ENCODE assay signal across 13 cellular contexts in genomic region chr6:53112404-53112803, GRCh38. TPM values are rescaled to one million over a fixed set of nuclear protein-coding genes. Genes with fewer than 3 reads are reported as not detected.
DNase-seq lines count a peak whose midpoint lies in the region; ATAC-seq, FAIRE-seq and TF ChIP-seq lines count a peak whose summit lies in the region.
"Had no signal": no experiment of that assay in that cellular context is flagged by ENCODE, and none has a peak within 500 bp of the region (broad histone marks: within the 10 kb centered on the region; RNA-seq: fewer than 3 reads in every experiment).

No MANE protein-coding gene starts in this region.

- DNase-seq in CD4-positive, CD25-positive, alpha-beta regulatory T cell, result peak in 1 of 3 donors; percentile 79
- DNase-seq in HT-29 (ENCODE audit: low spot score), result peak; percentile 86
- peak; percentile 43 for DNase-seq in RCC 7860 (ENCODE audit: low spot score)
- DNase-seq in kidney glomerular epithelial cell (lab: John Stamatoyannopoulos, UW), result peak; percentile 25
- no peak for DNase-seq in GM23338 (ENCODE audit: low spot score)
- no peak for DNase-seq in stimulated activated CD4-positive, alpha-beta T cell treated with anti-CD3 and anti-CD28 coated beads, Interleukin-2, amount 100 ng/mL, for 24 hours
- no peak for DNase-seq in NOMO-1 treated with dmso at 0.1 percent for 144 hours (lab: John Stamatoyannopoulos, UW; ENCODE audit: unreplicated experiment)
- DNase-seq: CD4-positive, alpha-beta T cell; heart left ventricle; midbrain; right lobe of liver had no signal

- H3K9me3 ChIP-seq in CD4-positive, CD25-positive, alpha-beta regulatory T cell (ENCODE audit: control insufficient read depth in 2 of 2, low read length in 2 of 2), result peaks cover 0 to 8% of the 10 kb centered on the region in 2 experiments
- H3K9me3 ChIP-seq: right lobe of liver had no signal

- H2AFZ ChIP-seq in GM23338, result no peak overlapping the region

- H3K4me3 Mint-ChIP-seq in CD4-positive, CD25-positive, alpha-beta regulatory T cell, result peak overlapping the region in 1 of 4 donors; percentile 42
- H3K4me3 Mint-ChIP-seq in GM23338, result no peak overlapping the region
- H3K4me3 Mint-ChIP-seq: CD4-positive, alpha-beta T cell had no signal

- no peaks in the 10 kb centered on the region for H3F3A ChIP-seq in GM23338 (replicated peaks; ENCODE audit: low read depth)

- no peak for TF ChIP-seq CTCF in GM23338 (conservative IDR thresholded peaks at IDR 0.05; ENCODE audit: low read depth in 2 of 2)

- no peaks in the 10 kb centered on the region for H3K36me3 ChIP-seq in CD4-positive, CD25-positive, alpha-beta regulatory T cell (ENCODE audit: control insufficient read depth, insufficient read depth, low read length)
- no peaks in the 10 kb centered on the region for H3K36me3 ChIP-seq in GM23338 (ENCODE audit: insufficient read depth)
- H3K36me3 ChIP-seq: heart left ventricle, right lobe of liver had no signal

- H3K4me2 ChIP-seq in GM23338, result no peak overlapping the region

- H3K27ac Mint-ChIP-seq in CD4-positive, CD25-positive, alpha-beta regulatory T cell, result peak overlapping the region; percentile 21 to 67 (median 60)
- H3K27ac Mint-ChIP-seq in GM23338, result no peak overlapping the region
- H3K27ac Mint-ChIP-seq: CD4-positive, alpha-beta T cell had no signal

- peaks cover 0 to 9% (median 2%) of the 10 kb centered on the region in 7 donors for H3K9me3 Mint-ChIP-seq in CD4-positive, CD25-positive, alpha-beta regulatory T cell
- 0 out of 3 replicates have a peak, but pooled peaks cover 6% of the 10 kb centered on the region for H3K9me3 Mint-ChIP-seq in GM23338

- peaks cover 6% of the 10 kb centered on the region for H3K36me3 Mint-ChIP-seq in CD4-positive, CD25-positive, alpha-beta regulatory T cell
- H3K36me3 Mint-ChIP-seq in GM23338 (ENCODE audit: low read depth), result no peaks in the 10 kb centered on the region

- no peak for FAIRE-seq in RCC 7860 (lab: Jason Lieb, UNC)
- FAIRE-seq: GM12891 had no signal

- no peaks in the 10 kb centered on the region for H3K27me3 ChIP-seq in CD4-positive, CD25-positive, alpha-beta regulatory T cell (ENCODE audit: control insufficient read depth, insufficient read depth, low read length)
- H3K27me3 ChIP-seq in GM23338 (ENCODE audit: insufficient read depth), result no peaks in the 10 kb centered on the region
- H3K27me3 ChIP-seq: right lobe of liver had no signal

- ATAC-seq in CD4-positive, CD25-positive, alpha-beta regulatory T cell (ENCODE audit: low read depth in 2 of 2), result peak; percentile 74 to 82
- no peak for ATAC-seq in GM23338
- no peak for ATAC-seq in HG02759 (IDR thresholded peaks at IDR 0.05; ENCODE audit: unreplicated experiment)
- ATAC-seq: heart left ventricle had no signal

- H3K79me2 ChIP-seq in GM23338 (replicated peaks; ENCODE audit: insufficient read depth), result no peaks in the 10 kb centered on the region

- no peak overlapping the region for H3K4me3 ChIP-seq in CD4-positive, CD25-positive, alpha-beta regulatory T cell (ENCODE audit: low read depth, low read length)
- H3K4me3 ChIP-seq in GM23338, result no peak overlapping the region
- H3K4me3 ChIP-seq: heart left ventricle, right lobe of liver had no signal

- H3K27me3 Mint-ChIP-seq in CD4-positive, CD25-positive, alpha-beta regulatory T cell, result peaks cover 17% of the 10 kb centered on the region
- no peaks in the 10 kb centered on the region for H3K27me3 Mint-ChIP-seq in GM23338 (ENCODE audit: insufficient read depth, low read depth, poor library complexity)
- H3K27me3 Mint-ChIP-seq: CD4-positive, alpha-beta T cell had no signal

- H3K9me2 ChIP-seq in GM23338 (ENCODE audit: insufficient read depth), result no peaks in the 10 kb centered on the region; the same call in 1 of the 2 replicates

- H3K4me1 Mint-ChIP-seq in CD4-positive, CD25-positive, alpha-beta regulatory T cell, result peaks cover 0 to 15% (median 7%) of the 10 kb centered on the region in 4 donors
- H3K4me1 Mint-ChIP-seq in GM23338, result no peaks in the 10 kb centered on the region

- no peaks in the 10 kb centered on the region for H4K20me1 ChIP-seq in GM23338 (replicated peaks; ENCODE audit: insufficient read depth)

- H3K4me1 ChIP-seq in CD4-positive, CD25-positive, alpha-beta regulatory T cell (ENCODE audit: control insufficient read depth, insufficient read depth, low read length, poor library complexity, severe bottlenecking), result no peaks in the 10 kb centered on the region
- H3K4me1 ChIP-seq in GM23338 (ENCODE audit: insufficient read depth), result no peaks in the 10 kb centered on the region
- H3K4me1 ChIP-seq: right lobe of liver had no signal

- no peak overlapping the region for H3K27ac ChIP-seq in CD4-positive, CD25-positive, alpha-beta regulatory T cell (ENCODE audit: insufficient read depth, low read length, poor library complexity, severe bottlenecking)
- H3K27ac ChIP-seq in GM23338 (ENCODE audit: low read depth), result no peak overlapping the region
- H3K27ac ChIP-seq: heart left ventricle, right lobe of liver had no signal

TF ChIP-seq in GM23338, 12 proteins besides CTCF, POLR2A, EP300 and RAD21:
- TF ChIP-seq EZH2 (IDR thresholded peaks at IDR 0.05; ENCODE audit: low read depth, unreplicated experiment) (no peak), CREB1 (CRISPR knock-in tag; IDR thresholded peaks at IDR 0.05; ENCODE audit: low read depth) (no peak), REST (IDR thresholded peaks at IDR 0.05; ENCODE audit: unreplicated experiment) (no peak)

RNA-seq across cellular contexts. Expression of gene GCM1, which starts 36.2 kb away (rescaled TPM):
- total RNA-seq in CD4-positive, CD25-positive, alpha-beta regulatory T cell, result 0.22 TPM
- under 1 TPM in 2 of 4 donors, not detected in 2; 0.09 to 0.10 TPM for polyA plus RNA-seq in CD4-positive, CD25-positive, alpha-beta regulatory T cell
- total RNA-seq in HT-29 (2014; rRNA removed; shearing (Covaris generic)), result not detected in 2 replicates
- not detected in 2 replicates for total RNA-seq in GM23338 (2014; rRNA removed; shearing (Covaris generic))
- not detected in 2 replicates for polyA plus RNA-seq in GM23338 (2016; fragmentation: Nextera tagmentation; extraction: Ambion mirVana)
- total RNA-seq: heart left ventricle, right lobe of liver had no signal

RNA-seq across cellular contexts. Expression of gene FBXO9, which starts 47.2 kb away (rescaled TPM):
- 78.3 TPM for total RNA-seq in CD4-positive, CD25-positive, alpha-beta regulatory T cell
- 10 to 100 TPM; 44.1 to 48.5 (median 44.3) TPM for polyA plus RNA-seq in CD4-positive, CD25-positive, alpha-beta regulatory T cell
- total RNA-seq in HT-29 (2014; rRNA removed; shearing (Covaris generic)), result 42.7 and 42.8 TPM in 2 replicates
- total RNA-seq in GM23338 (2014; rRNA removed; shearing (Covaris generic)), result 19.3 and 29.8 TPM in 2 replicates
- polyA plus RNA-seq in GM23338 (2016; fragmentation: Nextera tagmentation; extraction: Ambion mirVana), result 32.8 and 36.3 TPM in 2 replicates

RNA-seq across cellular contexts. Expression of gene CILK1, which starts 50.8 kb away (rescaled TPM):
- 9.1 TPM for total RNA-seq in CD4-positive, CD25-positive, alpha-beta regulatory T cell
- polyA plus RNA-seq in CD4-positive, CD25-positive, alpha-beta regulatory T cell, result 1 to 10 TPM; 3.9 to 6.2 (median 5.1) TPM
- total RNA-seq in HT-29 (2014; rRNA removed; shearing (Covaris generic)), result 3.8 and 4.4 TPM in 2 replicates
- total RNA-seq in GM23338 (2014; rRNA removed; shearing (Covaris generic)), result 10.1 and 10.5 TPM in 2 replicates
- 4.4 and 4.7 TPM in 2 replicates for polyA plus RNA-seq in GM23338 (2016; fragmentation: Nextera tagmentation; extraction: Ambion mirVana)

Comparison
In these comparisons a context has a peak if more than half of its experiments do, and no peak if none do; other contexts are left out.
1. ATAC-seq: peak in CD4-positive, CD25-positive, alpha-beta regulatory T cell (2 of 2); none in GM23338 (single experiment) and HG02759 (single experiment).
2. DNase-seq: peak in HT-29 (single experiment), RCC 7860 (single experiment) and kidney glomerular epithelial cell (single experiment); none in GM23338 (single experiment), stimulated activated CD4-positive, alpha-beta T cell treated with anti-CD3 and anti-CD28 coated beads, Interleukin-2, amount 100 ng/mL, for 24 hours (0 of 2) and NOMO-1 treated with dmso at 0.1 percent for 144 hours (single experiment).